Comparison of ENCODE assay signal across 10 cellular contexts in genomic region chr5:172919525-172920446, GRCh38. TPM values are rescaled to one million over a fixed set of nuclear protein-coding genes. Genes with fewer than 3 reads are reported as not detected.
DNase-seq lines count a peak whose midpoint lies in the region; ATAC-seq and TF ChIP-seq lines count a peak whose summit lies in the region.
"Had no signal": no experiment of that assay in that cellular context is flagged by ENCODE, and none has a peak within 500 bp of the region (broad histone marks: within the 10 kb centered on the region; RNA-seq: fewer than 3 reads in every experiment).

No MANE protein-coding gene starts in this region.

- TF ChIP-seq CTCF in lower lobe of right lung (IDR thresholded peaks at IDR 0.05) = no peak

- H3K4me3 ChIP-seq in lower lobe of right lung (no peak overlapping the region), thymus (ENCODE audit: low read length) (no peak overlapping the region)
- H3K4me3 ChIP-seq: cardiac muscle cell had no signal

- H3K27me3 Mint-ChIP-seq in activated T-cell treated with anti-CD3 and anti-CD28 coated beads, Interleukin-2, amount 50 U/mL, for 24 hours = no peaks in the 10 kb centered on the region
- H3K27me3 Mint-ChIP-seq: T-helper 17 cell had no signal

- ATAC-seq in lower lobe of right lung = no peak

- H3K9me3 ChIP-seq in lower lobe of right lung = no peaks in the 10 kb centered on the region
- no peaks in the 10 kb centered on the region for H3K9me3 ChIP-seq in thymus (ENCODE audit: control insufficient read depth)

- H3K36me3 ChIP-seq in lower lobe of right lung (peaks cover 87% of the 10 kb centered on the region), thymus (ENCODE audit: control insufficient read depth, insufficient read depth) (peaks cover 85% of the 10 kb centered on the region)
- H3K36me3 ChIP-seq: cardiac muscle cell had no signal

- H3K27ac Mint-ChIP-seq in activated T-cell treated with anti-CD3 and anti-CD28 coated beads, Interleukin-2, amount 50 U/mL, for 24 hours = peak overlapping the region; percentile 26
- H3K27ac Mint-ChIP-seq: T-helper 17 cell had no signal

- no peak overlapping the region for H3K4me3 Mint-ChIP-seq in activated T-cell treated with anti-CD3 and anti-CD28 coated beads, Interleukin-2, amount 50 U/mL, for 24 hours

- no peak overlapping the region for H3K27ac ChIP-seq in lower lobe of right lung
- H3K27ac ChIP-seq in thymus (ENCODE audit: low read depth) = peak overlapping the region; percentile 47
- H3K27ac ChIP-seq: cardiac muscle cell had no signal

- intact Hi-C loops in lower lobe of right lung (cut with DNase I) = no loop called here

- WGBS in thymus = 92% methylated on average over 16 of the region's 16 CpGs

- H3K4me1 Mint-ChIP-seq in activated T-cell treated with anti-CD3 and anti-CD28 coated beads, Interleukin-2, amount 50 U/mL, for 24 hours (ENCODE audit: low read depth) = peaks cover 15% of the 10 kb centered on the region

- peaks cover 11% of the 10 kb centered on the region for H3K4me1 ChIP-seq in lower lobe of right lung
- peaks cover 12% of the 10 kb centered on the region for H3K4me1 ChIP-seq in thymus (ENCODE audit: control insufficient read depth, insufficient read depth, low read length)

- no peak for DNase-seq in activated T-cell treated with anti-CD3 and anti-CD28 coated beads, Interleukin-2, amount 50 U/mL, for 24 hours
- DNase-seq in activated T-cell treated with anti-CD3 and anti-CD28 coated beads, Interleukin-2, amount 50 U/mL, for 48 hours = no peak
- DNase-seq in cerebellar nuclear complex (lab: John Stamatoyannopoulos, UW) (peak; percentile 26 to 33), lower lobe of right lung (peak; percentile 34), COR-L47 (lab: John Stamatoyannopoulos, UW) (no peak), NCI-H1417 treated with DMSO at 0.1 percent for 48 hours (lab: John Stamatoyannopoulos, UW) (no peak), NCI-H146 (lab: John Stamatoyannopoulos, UW) (no peak)
- DNase-seq: T-helper 17 cell had no signal

- H3K36me3 Mint-ChIP-seq in activated T-cell treated with anti-CD3 and anti-CD28 coated beads, Interleukin-2, amount 50 U/mL, for 24 hours (ENCODE audit: low read depth) = peaks cover 43% of the 10 kb centered on the region

- H3K27me3 ChIP-seq in lower lobe of right lung (ENCODE audit: low read depth) = no peaks in the 10 kb centered on the region
- H3K27me3 ChIP-seq in thymus (ENCODE audit: control insufficient read depth, insufficient read depth) = no peaks in the 10 kb centered on the region
- H3K27me3 ChIP-seq: cardiac muscle cell had no signal

- no peaks in the 10 kb centered on the region for H3K9me3 Mint-ChIP-seq in activated T-cell treated with anti-CD3 and anti-CD28 coated beads, Interleukin-2, amount 50 U/mL, for 24 hours

RNA-seq across cellular contexts. Expression of gene RPL26L1, which starts 39.4 kb away (rescaled TPM):
- total RNA-seq in lower lobe of right lung = 16.6 TPM
- 62.4 TPM for polyA plus RNA-seq in thymus

Comparison
In these comparisons a context has a peak if more than half of its experiments do, and no peak if none do; other contexts are left out.
1. DNase-seq: peak in cerebellar nuclear complex (2 of 2) and lower lobe of right lung (single experiment); none in activated T-cell treated with anti-CD3 and anti-CD28 coated beads, Interleukin-2, amount 50 U/mL, for 24 hours (single experiment), activated T-cell treated with anti-CD3 and anti-CD28 coated beads, Interleukin-2, amount 50 U/mL, for 48 hours (0 of 2), COR-L47 (single experiment), NCI-H1417 treated with DMSO at 0.1 percent for 48 hours (single experiment) and NCI-H146 (single experiment).